ENCODE assay signal across 14 cellular contexts in the genomic region with DNA sequence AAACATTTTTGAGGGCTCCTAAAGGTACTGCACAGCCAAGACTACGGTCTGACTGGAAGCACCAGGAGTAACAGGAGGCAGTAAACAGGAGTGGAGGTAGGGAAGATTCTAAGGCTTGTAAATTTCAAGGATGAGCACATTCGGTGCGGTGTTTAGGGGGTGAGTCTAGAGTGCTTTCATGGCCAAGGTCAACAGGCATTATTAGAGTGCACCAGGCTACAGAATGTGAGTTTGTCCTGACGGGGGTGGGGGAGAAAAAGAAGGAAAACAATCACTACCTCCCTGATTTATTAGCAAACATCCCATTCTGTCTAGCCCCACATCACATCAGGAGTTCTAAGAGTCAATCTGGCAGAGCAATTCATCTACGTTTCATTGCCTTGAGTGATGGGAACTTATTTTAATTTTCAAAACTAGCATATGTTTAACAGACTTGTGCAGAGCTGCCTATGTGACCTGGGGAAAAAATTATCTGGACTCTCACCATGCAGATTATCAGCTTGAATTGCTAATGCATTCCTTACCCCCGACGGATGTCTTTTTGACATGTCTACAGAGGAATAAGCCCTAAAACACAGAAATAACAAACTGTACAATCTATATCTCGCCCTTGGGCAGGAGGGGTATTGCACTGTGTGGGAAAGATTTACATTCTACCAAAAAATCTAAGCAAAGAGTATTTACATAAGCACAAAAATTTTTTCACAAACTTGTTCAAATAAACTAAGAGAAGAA. TPM values are rescaled to one million over a fixed set of nuclear protein-coding genes. Genes with fewer than 3 reads are reported as not detected.
DNase-seq lines count a peak whose midpoint lies in the region; ATAC-seq and TF ChIP-seq lines count a peak whose summit lies in the region.
"Had no signal": no experiment of that assay in that cellular context is flagged by ENCODE, and none has a peak within 500 bp of the region (broad histone marks: within the 10 kb centered on the region; RNA-seq: fewer than 3 reads in every experiment).

No MANE protein-coding gene starts in this region.

- no peak for TF ChIP-seq RAD21 in SK-N-SH (IDR thresholded peaks at IDR 0.05; ENCODE audit: low read length)

- intact Hi-C loops in lower leg skin (cut with DNase I; ENCODE audit: low total_unique reads), result no loop called here

- H3F3A ChIP-seq in SK-N-SH (replicated peaks; ENCODE audit: insufficient read depth), result no peaks in the 10 kb centered on the region

- H2AFZ ChIP-seq in DND-41 (ENCODE audit: low read depth, low read length) (no peak overlapping the region), SK-N-SH (ENCODE audit: low read depth) (no peak overlapping the region)

- POLR2A ChIA-PET in SK-N-SH (lab: Yijun Ruan, JAX), result interaction anchor here (0.8 kb wide), 1 partner anchor 9 kb away, joined by 3 read pairs; no protein-coding TSS in a partner anchor

- ATAC-seq in DND-41 (ENCODE audit: insufficient read depth, low read depth), result no peak
- ATAC-seq: activated T-cell treated with anti-CD3 and anti-CD28 coated beads, Interleukin-2, amount 50 U/mL, for 72 hours had no signal

- H3K27me3 Mint-ChIP-seq in neural crest cell (ENCODE audit: low read depth), result no peaks in the 10 kb centered on the region
- H3K27me3 Mint-ChIP-seq: activated CD4-positive, alpha-beta memory T cell treated with anti-CD3 and anti-CD28 coated beads for 36 hours had no signal

- H3K9me2 ChIP-seq in SK-N-SH, result no peaks in the 10 kb centered on the region

- TF ChIP-seq EP300 in SK-N-SH (IDR thresholded peaks at IDR 0.05; ENCODE audit: borderline replicate concordance in 1 of 2, low read depth in 1 of 2, low read length in 1 of 2) (peak in 1 of 2 experiments; percentile 85; a peak in 2 of 4 replicates), suprapubic skin (IDR thresholded peaks at IDR 0.05) (no peak)

- H3K36me3 Mint-ChIP-seq in neural crest cell (ENCODE audit: low read depth), result no peaks in the 10 kb centered on the region
- H3K36me3 Mint-ChIP-seq: activated CD4-positive, alpha-beta memory T cell treated with anti-CD3 and anti-CD28 coated beads for 36 hours had no signal

- H3K9me3 Mint-ChIP-seq in neural crest cell, result no peaks in the 10 kb centered on the region
- H3K9me3 Mint-ChIP-seq: activated CD4-positive, alpha-beta memory T cell treated with anti-CD3 and anti-CD28 coated beads for 36 hours; activated T-cell treated with anti-CD3 and anti-CD28 coated beads, Interleukin-2, amount 50 U/mL, for 72 hours had no signal

- CTCF ChIA-PET in SK-N-SH (lab: Yijun Ruan, JAX), result interaction anchor here (0.9 to 1.5 kb wide), 2 partner anchors 45 kb away, joined by 3 to 5 read pairs; partner anchors contain the start of gene APP

- peak overlapping the region; percentile 32 for H3K27ac Mint-ChIP-seq in neural crest cell (ENCODE audit: unreplicated experiment)
- H3K27ac Mint-ChIP-seq: activated CD4-positive, alpha-beta memory T cell treated with anti-CD3 and anti-CD28 coated beads for 36 hours; activated T-cell treated with anti-CD3 and anti-CD28 coated beads, Interleukin-2, amount 50 U/mL, for 72 hours had no signal

- H3K9me3 ChIP-seq in DND-41 (ENCODE audit: insufficient read depth, low read length, severe bottlenecking) (no peaks in the 10 kb centered on the region), SK-N-SH (no peaks in the 10 kb centered on the region), suprapubic skin (no peaks in the 10 kb centered on the region)
- H3K9me3 ChIP-seq: ovary had no signal

- TF ChIP-seq CTCF in DND-41 (IDR thresholded peaks at IDR 0.05; ENCODE audit: borderline replicate concordance, extremely low read depth, low read length, poor library complexity, severe bottlenecking) (no peak), SK-N-SH (IDR thresholded peaks at IDR 0.05) (no peak), neural crest cell (conservative IDR thresholded peaks at IDR 0.05) (no peak), suprapubic skin (IDR thresholded peaks at IDR 0.05) (no peak), lower leg skin (IDR thresholded peaks at IDR 0.05) (no peak)

- H3K4me1 ChIP-seq in DND-41 (ENCODE audit: insufficient read depth, low read length) (peaks cover 34% of the 10 kb centered on the region), SK-N-SH (ENCODE audit: control insufficient read depth in 1 of 2, insufficient read depth in 2 of 2, low read depth in 1 of 2, low read length in 1 of 2) (peaks cover 34 to 44% of the 10 kb centered on the region in 2 experiments; a peak in 3 of 4 replicates), suprapubic skin (peaks cover 78% of the 10 kb centered on the region)

- H3K79me2 ChIP-seq in DND-41 (ENCODE audit: insufficient read depth, low read length) (no peaks in the 10 kb centered on the region), SK-N-SH (ENCODE audit: insufficient read depth) (peaks cover 65% of the 10 kb centered on the region)

- H3K9ac ChIP-seq in DND-41 (ENCODE audit: low read depth, low read length), result no peak overlapping the region
- H3K9ac ChIP-seq in SK-N-SH, result no peak overlapping the region
- H3K9ac ChIP-seq: KMS-11 had no signal

- no peaks in the 10 kb centered on the region for H3K27me3 ChIP-seq in DND-41 (ENCODE audit: insufficient read depth, low read length, poor library complexity)
- H3K27me3 ChIP-seq in SK-N-SH (ENCODE audit: insufficient read depth), result no peaks in the 10 kb centered on the region
- H3K27me3 ChIP-seq in suprapubic skin, result no peaks in the 10 kb centered on the region
- H3K27me3 ChIP-seq: ovary had no signal

- H3K4me2 ChIP-seq in DND-41 (ENCODE audit: insufficient read depth, low read length) (no peak overlapping the region), SK-N-SH (0 out of 2 replicates have a peak overlapping the region, but pooled peaks have one; percentile 48)
- H3K4me2 ChIP-seq: KMS-11 had no signal

- H4K20me1 ChIP-seq in DND-41 (ENCODE audit: insufficient read depth, low read length) (no peaks in the 10 kb centered on the region), SK-N-SH (ENCODE audit: insufficient read depth) (peaks cover 15% of the 10 kb centered on the region)

- H3K4me3 Mint-ChIP-seq in neural crest cell, result no peak overlapping the region
- H3K4me3 Mint-ChIP-seq: activated CD4-positive, alpha-beta memory T cell treated with anti-CD3 and anti-CD28 coated beads for 36 hours; activated T-cell treated with anti-CD3 and anti-CD28 coated beads, Interleukin-2, amount 50 U/mL, for 72 hours had no signal

- H3K4me3 ChIP-seq in DND-41 (ENCODE audit: low read depth in 1 of 2, low read length in 2 of 2) (no peak overlapping the region), SK-N-SH (ENCODE audit: low read depth in 2 of 2, low read length in 1 of 2) (no peak overlapping the region), suprapubic skin (no peak overlapping the region), lower leg skin (ENCODE audit: low read depth, poor library complexity, severe bottlenecking) (no peak overlapping the region)
- H3K4me3 ChIP-seq: ovary had no signal

- TF ChIP-seq POLR2A in suprapubic skin (IDR thresholded peaks at IDR 0.05) (no peak), lower leg skin (IDR thresholded peaks at IDR 0.05) (no peak)

- peak overlapping the region; percentile 5 for H3K27ac ChIP-seq in DND-41 (ENCODE audit: low read length)
- H3K27ac ChIP-seq in SK-N-SH (ENCODE audit: low read depth in 2 of 2, low read length in 1 of 2), result peak overlapping the region in 1 of 2 experiments; percentile 82; a peak in 2 of 4 replicates
- peak overlapping the region; percentile 64 for H3K27ac ChIP-seq in epithelial cell of prostate
- H3K27ac ChIP-seq in suprapubic skin, result no peak overlapping the region
- H3K27ac ChIP-seq: KMS-11, ovary had no signal

- peaks cover 58% of the 10 kb centered on the region for H3K4me1 Mint-ChIP-seq in neural crest cell

- no peaks in the 10 kb centered on the region for H3K36me3 ChIP-seq in DND-41 (ENCODE audit: insufficient read depth, low read length)
- peaks cover 0 to 3% of the 10 kb centered on the region in 2 experiments for H3K36me3 ChIP-seq in SK-N-SH (replicated peaks in 1 of 2; ENCODE audit: control insufficient read depth in 1 of 2, insufficient read depth in 2 of 2, low read length in 1 of 2)
- H3K36me3 ChIP-seq in suprapubic skin, result no peaks in the 10 kb centered on the region
- H3K36me3 ChIP-seq: ovary had no signal

- DNase-seq in DND-41 (no peak), SK-N-SH (peak; percentile 46), epithelial cell of prostate (ENCODE audit: low read depth, low spot score) (no peak), neural crest cell (ENCODE audit: low read depth, low spot score) (no peak), EL (no peak), NCI-H524 (lab: John Stamatoyannopoulos, UW) (no peak), suprapubic skin (ENCODE audit: low spot score in 2 of 2) (no peak), lower leg skin (ENCODE audit: low spot score in 2 of 2) (no peak)
- DNase-seq: activated CD4-positive, alpha-beta memory T cell treated with anti-CD3 and anti-CD28 coated beads for 36 hours; activated T-cell treated with anti-CD3 and anti-CD28 coated beads, Interleukin-2, amount 50 U/mL, for 72 hours; head of caudate nucleus; NCI-H1105; ovary had no signal

- WGBS in SK-N-SH (ENCODE audit: low lambda C conversion rate), result 74% methylated on average over 8 of the region's 8 CpGs
- 55% methylated on average over 8 of the region's 8 CpGs for WGBS in suprapubic skin
- WGBS in lower leg skin, 2 donors, result 53 to 61% methylated on average over 8 of the region's 8 CpGs

TF ChIP-seq in SK-N-SH, 30 proteins besides CTCF, POLR2A, EP300 and RAD21 (continues in another document):
- TF ChIP-seq FOXJ3 (CRISPR knock-in tag; IDR thresholded peaks at IDR 0.05) (0 out of 2 replicates have a peak, but pooled peaks have one; percentile 28), SMC3 (IDR thresholded peaks at IDR 0.05; ENCODE audit: low read depth, low read length) (no peak), GATA2 (CRISPR knock-in tag; IDR thresholded peaks at IDR 0.05) (peak; percentile 60)

RNA-seq across cellular contexts. Expression of gene APP, which starts 45.0 kb away (rescaled TPM):
- 780 and 789 TPM in 2 replicates for polyA plus RNA-seq in SK-N-SH (2012; rRNA removed)
- polyA plus RNA-seq in SK-N-SH (2012; cell fraction: cytosol; rRNA removed), result 729 and 770 TPM in 2 replicates
- polyA plus RNA-seq in SK-N-SH (2012; cell fraction: nucleus; rRNA removed), result 453 and 679 TPM in 2 replicates
- 245 and 254 TPM in 2 replicates for total RNA-seq in neural crest cell
- 100 to 1,000 TPM; 234 to 376 (median 343) TPM for total RNA-seq in suprapubic skin
- total RNA-seq in lower leg skin, result 100 to 1,000 TPM; 240 to 403 (median 331) TPM
